Comparison of ENCODE assay signal across 9 cellular contexts in genomic region chr22:29032014-29032475, GRCh38. TPM values are rescaled to one million over a fixed set of nuclear protein-coding genes. Genes with fewer than 3 reads are reported as not detected.
DNase-seq lines count a peak whose midpoint lies in the region; TF ChIP-seq lines count a peak whose summit lies in the region.
"Had no signal": no experiment of that assay in that cellular context is flagged by ENCODE, and none has a peak within 500 bp of the region (broad histone marks: within the 10 kb centered on the region; RNA-seq: fewer than 3 reads in every experiment).

No MANE protein-coding gene starts in this region.

- peak overlapping the region; percentile 98 for H3K27ac Mint-ChIP-seq in endodermal cell

- no peak overlapping the region for H3K9ac ChIP-seq in endodermal cell (ENCODE audit: extremely low read depth, low read length, poor library complexity, severe bottlenecking)
- peak overlapping the region; percentile 35 for H3K9ac ChIP-seq in muscle layer of colon (ENCODE audit: low read length)

- H3K9me3 ChIP-seq in Peyer's patch (no peaks in the 10 kb centered on the region), endodermal cell (ENCODE audit: control insufficient read depth, low read length) (no peaks in the 10 kb centered on the region), muscle layer of colon (ENCODE audit: low read length) (no peaks in the 10 kb centered on the region)

- peaks cover 0 to 38% (median 0%) of the 10 kb centered on the region in 4 donors for H3K4me1 ChIP-seq in Peyer's patch
- H3K4me1 ChIP-seq in endodermal cell (ENCODE audit: control insufficient read depth, insufficient read depth, low read length): peaks cover 19% of the 10 kb centered on the region
- H3K4me1 ChIP-seq in muscle layer of colon (ENCODE audit: insufficient read depth, low read length): peaks cover 35% of the 10 kb centered on the region
- H3K4me1 ChIP-seq in urinary bladder (ENCODE audit: insufficient read depth): no peaks in the 10 kb centered on the region

- no peak overlapping the region for H3K4me3 ChIP-seq in Peyer's patch
- H3K4me3 ChIP-seq in endodermal cell (ENCODE audit: low read length): no peak overlapping the region
- H3K4me3 ChIP-seq in muscle layer of colon (ENCODE audit: low read depth in 1 of 2, low read length in 2 of 2): no peak overlapping the region
- no peak overlapping the region for H3K4me3 ChIP-seq in urinary bladder (ENCODE audit: low read depth, low read length)

- peaks cover 3% of the 10 kb centered on the region for H3K36me3 Mint-ChIP-seq in endodermal cell (ENCODE audit: low read depth)

- no peak for TF ChIP-seq CTCF in Peyer's patch (IDR thresholded peaks at IDR 0.05)
- peak; percentile 27 for TF ChIP-seq CTCF in endodermal cell (conservative IDR thresholded peaks at IDR 0.05)
- TF ChIP-seq CTCF in GM13977 (IDR thresholded peaks at IDR 0.05; ENCODE audit: extremely low read depth, insufficient read depth, missing control alignments): no peak

- H3K27me3 ChIP-seq in Peyer's patch (no peaks in the 10 kb centered on the region), endodermal cell (ENCODE audit: control insufficient read depth, insufficient read depth, low read length, poor library complexity, severe bottlenecking) (no peaks in the 10 kb centered on the region), muscle layer of colon (ENCODE audit: control insufficient read depth in 1 of 2, insufficient read depth in 2 of 2, low read length in 2 of 2) (no peaks in the 10 kb centered on the region)

- in situ Hi-C loops in GM13977 (cut with MboI; ENCODE audit: low pct_unique_long_range_greater_than_20kb, low sequenced_read_pairs, unreplicated experiment): loop anchor here (25.0 kb wide), 1 partner anchor 205 kb away; no protein-coding TSS in a partner anchor

- H3K27me3 Mint-ChIP-seq in endodermal cell (ENCODE audit: insufficient read depth): no peaks in the 10 kb centered on the region

- no peak overlapping the region for H3K4me3 Mint-ChIP-seq in endodermal cell

- H3K36me3 ChIP-seq in Peyer's patch (no peaks in the 10 kb centered on the region), endodermal cell (ENCODE audit: control insufficient read depth, insufficient read depth, low read length) (no peaks in the 10 kb centered on the region), muscle layer of colon (ENCODE audit: insufficient read depth, low read length) (no peaks in the 10 kb centered on the region), urinary bladder (ENCODE audit: insufficient read depth) (no peaks in the 10 kb centered on the region)

- peaks cover 32% of the 10 kb centered on the region for H3K4me1 Mint-ChIP-seq in endodermal cell

- TF ChIP-seq POLR2A in Peyer's patch (IDR thresholded peaks at IDR 0.05): no peak

- H3K27ac ChIP-seq in Peyer's patch (peak overlapping the region; percentile 26 to 81 (median 72)), endodermal cell (ENCODE audit: low read depth, low read length) (peak overlapping the region; percentile 89), muscle layer of colon (ENCODE audit: low read depth, low read length) (peak overlapping the region; percentile 75), urinary bladder (ENCODE audit: low read depth) (peak overlapping the region; percentile 83)

- H3K9me3 Mint-ChIP-seq in endodermal cell: no peaks in the 10 kb centered on the region

- no peak for DNase-seq in Peyer's patch
- peak; percentile 69 for DNase-seq in endodermal cell
- DNase-seq in T-helper 1 cell: no peak
- DNase-seq in GM13977 (ENCODE audit: low spot score): no peak
- DNase-seq in activated gamma-delta T cell treated with Interleukin-2 at 50 U/mL for 16 hours: no peak
- DNase-seq: NCI-H526 had no signal

- 87% methylated on average over 8 of the region's 8 CpGs for WGBS in endodermal cell (ENCODE audit: insufficient coverage in 1 of 2, insufficient read length in 1 of 2), 2 experiments
- WGBS in urinary bladder: 80% methylated on average over 8 of the region's 8 CpGs

RNA-seq across cellular contexts. Expression of gene C22orf31, which starts 29.6 kb away (rescaled TPM):
- total RNA-seq in Peyer's patch (not detected), endodermal cell (not detected), urinary bladder (not detected)
- not detected for polyA plus RNA-seq in endodermal cell (2013, experiment 1 of 2)
- not detected for polyA plus RNA-seq in endodermal cell (2013, experiment 2 of 2)
- not detected for polyA plus RNA-seq in urinary bladder
- polyA plus RNA-seq: keratinocyte had no signal

RNA-seq across cellular contexts. Expression of gene KREMEN1, which starts 40.8 kb away (rescaled TPM):
- total RNA-seq in Peyer's patch (10 to 100 TPM in 3 of 4 donors, 1 to 10 TPM in 1; 8.2 to 32.2 (median 16.1) TPM), endodermal cell (1 to 10 TPM; 6.2 to 7.5 TPM), urinary bladder (10.1 TPM)
- 18.1 TPM for polyA plus RNA-seq in endodermal cell (2013, experiment 1 of 2)
- polyA plus RNA-seq in endodermal cell (2013, experiment 2 of 2): 17.0 TPM
- polyA plus RNA-seq in urinary bladder: 16.7 TPM
